In the genomic region with DNA sequence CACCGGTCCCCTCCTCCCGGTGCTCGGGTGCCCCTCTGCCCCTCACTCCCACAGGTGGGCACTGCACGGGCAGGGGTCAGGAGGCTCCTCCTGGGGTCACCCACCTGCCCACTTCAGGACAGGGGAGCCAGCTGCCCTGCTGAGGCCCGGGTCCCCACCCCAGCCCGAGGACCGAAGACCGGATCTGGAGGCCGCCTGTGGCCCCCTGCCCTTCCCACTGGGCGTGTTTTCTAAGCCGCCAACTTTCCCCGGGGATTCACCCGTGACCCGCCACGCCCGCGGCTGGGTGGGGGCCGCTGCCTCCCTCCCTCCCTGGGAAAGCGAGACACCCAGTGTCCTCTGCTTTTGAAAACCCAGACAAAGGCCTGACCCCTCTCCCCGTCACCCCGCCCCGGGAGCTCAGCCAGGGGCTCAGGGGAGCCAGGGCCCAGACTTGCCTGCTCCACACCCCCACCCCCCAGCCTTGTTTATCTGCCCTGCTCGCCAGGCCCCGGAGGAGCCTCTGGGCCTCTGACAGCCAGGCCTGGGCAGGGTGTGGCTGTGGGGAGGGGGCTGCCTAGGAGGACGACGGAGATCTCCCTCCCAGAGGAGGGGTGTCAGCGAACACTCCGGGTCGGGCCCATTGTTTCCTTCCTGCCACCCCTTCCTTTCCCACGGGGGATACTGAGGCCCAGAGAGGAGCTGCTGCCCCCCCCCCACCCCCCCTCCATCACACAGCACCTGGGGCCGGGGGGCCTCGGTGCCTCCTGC, we compare ENCODE assay signal across 11 cellular contexts. TPM values are rescaled to one million over a fixed set of nuclear protein-coding genes. Genes with fewer than 3 reads are reported as not detected.
DNase-seq lines count a peak whose midpoint lies in the region; ATAC-seq, FAIRE-seq and TF ChIP-seq lines count a peak whose summit lies in the region.
"Had no signal": no experiment of that assay in that cellular context is flagged by ENCODE, and none has a peak within 500 bp of the region (broad histone marks: within the 10 kb centered on the region; RNA-seq: fewer than 3 reads in every experiment).

No MANE protein-coding gene starts in this region.

- H3K27ac ChIP-seq in dorsolateral prefrontal cortex = peak overlapping the region; percentile 27 to 96 (median 88)
- no peak overlapping the region for H3K27ac ChIP-seq in HepG2 (ENCODE audit: extremely low read length, insufficient read depth, low read length)

- DNase-seq in HAP-1 (ENCODE audit: low spot score in 2 of 2) (peak in 1 of 2 experiments; percentile 45), dorsolateral prefrontal cortex (no peak), HepG2 (ENCODE audit: low spot score) (no peak), skeletal muscle cell (ENCODE audit: low read depth) (no peak)
- DNase-seq in activated CD4-positive, alpha-beta T cell treated with anti-CD3 and anti-CD28 coated beads, Interleukin-2, amount 10 ng/mL, durations not matched to agents 24 days and 14 days = no peak
- no peak for DNase-seq in stimulated activated CD4-positive, alpha-beta T cell treated with anti-CD3 and anti-CD28 coated beads, Interleukin-4, amount 100 ng/mL, for 24 hours
- DNase-seq: activated CD4-positive, alpha-beta T cell treated with anti-CD3 and anti-CD28 coated beads for 36 hours; central memory CD4-positive, alpha-beta T cell had no signal

- no peaks in the 10 kb centered on the region for H3K4me1 Mint-ChIP-seq in activated CD4-positive, alpha-beta T cell treated with anti-CD3 and anti-CD28 coated beads, Interleukin-2, amount 10 ng/mL, durations not matched to agents 24 days and 14 days
- H3K4me1 Mint-ChIP-seq: activated CD4-positive, alpha-beta T cell treated with anti-CD3 and anti-CD28 coated beads for 36 hours had no signal

- no peak; the same call in 2 of the 3 replicates for ATAC-seq in HepG2
- no peak for ATAC-seq in GM18909 (IDR thresholded peaks at IDR 0.05; ENCODE audit: poor library complexity, unreplicated experiment)
- no peak for ATAC-seq in GM19351 (IDR thresholded peaks at IDR 0.05; ENCODE audit: unreplicated experiment)
- ATAC-seq: activated CD4-positive, alpha-beta T cell treated with anti-CD3 and anti-CD28 coated beads for 36 hours had no signal

- H3K9me3 ChIP-seq in HAP-1 = no peaks in the 10 kb centered on the region
- no peaks in the 10 kb centered on the region for H3K9me3 ChIP-seq in HepG2 (ENCODE audit: low read length)

- no TSS peak for BruUV-seq in HepG2 (replicated peaks; lab: Mats Ljungman, UMichigan)

- H4K20me1 ChIP-seq in HepG2 (ENCODE audit: insufficient read depth, low read length) = no peaks in the 10 kb centered on the region

- POLR2A ChIA-PET in HepG2 (lab: Yijun Ruan, JAX) = interaction anchor here (0.6 kb wide), 1 partner anchor 693 kb away, joined by 3 read pairs; no protein-coding TSS in a partner anchor

- TF ChIP-seq CTCF in dorsolateral prefrontal cortex (IDR thresholded peaks at IDR 0.05 in 54 of 56, conservative IDR thresholded peaks at IDR 0.05 in 2 of 56; ENCODE audit: low read depth in 1 of 56, partially characterized antibody in 56 of 56) (no peak), HepG2 (CRISPR knock-in tag; IDR thresholded peaks at IDR 0.05) (no peak)

- peaks cover 24% of the 10 kb centered on the region for H3K27me3 Mint-ChIP-seq in activated CD4-positive, alpha-beta T cell treated with anti-CD3 and anti-CD28 coated beads, Interleukin-2, amount 10 ng/mL, durations not matched to agents 24 days and 14 days

- no peak for TF ChIP-seq RAD21 in HepG2 (CRISPR knock-in tag; IDR thresholded peaks at IDR 0.05)

- TF ChIP-seq POLR2A in HepG2 (IDR thresholded peaks at IDR 0.05; ENCODE audit: insufficient read depth in 1 of 2, low read depth in 2 of 2, low read length in 2 of 2) = no peak

- FAIRE-seq in HepG2 (lab: Jason Lieb, UNC) = no peak

- no peak overlapping the region for H3K4me3 Mint-ChIP-seq in activated CD4-positive, alpha-beta T cell treated with anti-CD3 and anti-CD28 coated beads, Interleukin-2, amount 10 ng/mL, durations not matched to agents 24 days and 14 days
- H3K4me3 Mint-ChIP-seq: activated CD4-positive, alpha-beta T cell treated with anti-CD3 and anti-CD28 coated beads for 36 hours had no signal

- no peak overlapping the region for H2AFZ ChIP-seq in HepG2 (ENCODE audit: low read length)

- TF ChIP-seq EP300 in HepG2 (IDR thresholded peaks at IDR 0.05; ENCODE audit: low read depth in 2 of 2, low read length in 2 of 2) (no peak), HepG2 (CRISPR knock-in tag; IDR thresholded peaks at IDR 0.05; ENCODE audit: borderline replicate concordance) (no peak)

- H3K79me2 ChIP-seq in HepG2 (ENCODE audit: insufficient read depth, low read length) = no peaks in the 10 kb centered on the region

- H3K36me3 ChIP-seq in HAP-1 (replicated peaks) (no peaks in the 10 kb centered on the region), HepG2 (replicated peaks in 1 of 2; ENCODE audit: control insufficient read depth in 1 of 2, insufficient read depth in 2 of 2, low read length in 2 of 2) (no peaks in the 10 kb centered on the region)

- H3K27ac Mint-ChIP-seq in activated CD4-positive, alpha-beta T cell treated with anti-CD3 and anti-CD28 coated beads, Interleukin-2, amount 10 ng/mL, durations not matched to agents 24 days and 14 days = no peak overlapping the region
- H3K27ac Mint-ChIP-seq: activated CD4-positive, alpha-beta T cell treated with anti-CD3 and anti-CD28 coated beads for 36 hours had no signal

- H3K4me3 ChIP-seq in HAP-1 (peak overlapping the region; percentile 54), dorsolateral prefrontal cortex (peak overlapping the region; percentile 41 to 83 (median 69)), HepG2 (replicated peaks in 1 of 3; ENCODE audit: insufficient read depth in 1 of 3, low read depth in 2 of 3, low read length in 3 of 3) (peak overlapping the region in 2 of 3 experiments; percentile 62 to 72; a peak in 3 of 6 replicates), skeletal muscle cell (ENCODE audit: low read depth, low read length) (peak overlapping the region; percentile 47)

- in situ Hi-C loops in HAP-1 (cut with MboI; ENCODE audit: low sequenced_read_pairs) (no loop called here), HepG2 (cut with HindIII; ENCODE audit: extremely low pct_ligation_motif_present, low pct_unique_long_range_greater_than_20kb) (no loop called here)

- H3K4me2 ChIP-seq in HepG2 (ENCODE audit: low read depth, low read length) = peak overlapping the region; percentile 53

- no peak overlapping the region for H3K9ac ChIP-seq in HepG2 (ENCODE audit: insufficient read depth, low read depth, low read length)

- no peaks in the 10 kb centered on the region for H3K36me3 Mint-ChIP-seq in activated CD4-positive, alpha-beta T cell treated with anti-CD3 and anti-CD28 coated beads, Interleukin-2, amount 10 ng/mL, durations not matched to agents 24 days and 14 days (ENCODE audit: low read depth)

- CTCF ChIA-PET in HepG2 (lab: Yijun Ruan, JAX; ENCODE audit: low intra/inter-chr PET ratio, low total read pairs) = no interaction called here

- H3K4me1 ChIP-seq in HAP-1 (peaks cover 10% of the 10 kb centered on the region), HepG2 (ENCODE audit: insufficient read depth, low read length) (peaks cover 47% of the 10 kb centered on the region)

- peaks cover under 1% of the 10 kb centered on the region for H3K9me3 Mint-ChIP-seq in activated CD4-positive, alpha-beta T cell treated with anti-CD3 and anti-CD28 coated beads, Interleukin-2, amount 10 ng/mL, durations not matched to agents 24 days and 14 days

- intact Hi-C loops in dorsolateral prefrontal cortex (cut with DNase I) = no loop called here
- intact Hi-C loops in HepG2 (cut with micrococcal nuclease; ENCODE audit: unreplicated experiment) = no loop called here
- intact Hi-C loops in activated CD4-positive, alpha-beta T cell treated with anti-CD3 and anti-CD28 coated beads, Interleukin-2, amount 10 ng/mL, durations not matched to agents 24 days and 14 days (cut with micrococcal nuclease) = no loop called here

- 42% methylated on average over 19 of the region's 32 CpGs for WGBS in HepG2 (ENCODE audit: low lambda C conversion rate)

- no peaks in the 10 kb centered on the region for H3K27me3 ChIP-seq in HAP-1 (ENCODE audit: low read depth)
- peaks cover 0 to 4% (median 0%) of the 10 kb centered on the region in 45 donors for H3K27me3 ChIP-seq in dorsolateral prefrontal cortex
- H3K27me3 ChIP-seq in HepG2 (ENCODE audit: control insufficient read depth in 1 of 2, insufficient read depth in 2 of 2, low read length in 2 of 2) = no peaks in the 10 kb centered on the region

RNA-seq across cellular contexts. Expression of a gene that starts 1.4 kb away (rescaled TPM):
- 100 to 1,000 TPM; 133 to 479 (median 272) TPM for total RNA-seq in dorsolateral prefrontal cortex
- total RNA-seq in HepG2 (2016; rRNA removed; fragmentation: Illumina TruSeq; extraction: Trizol) = 9.7 and 10.8 TPM in 2 replicates
- total RNA-seq in HepG2 (2016; cell fraction: cytosol; rRNA removed; fragmentation: Illumina TruSeq; extraction: Trizol; ENCODE audit: low read depth) = 8.3 and 10.1 TPM in 2 replicates
- total RNA-seq in HepG2 (2016; cell fraction: insoluble cytoplasmic fraction; rRNA removed; fragmentation: Illumina TruSeq; extraction: Trizol) = 6.4 and 11.8 TPM in 2 replicates
- total RNA-seq in HepG2 (2016; cell fraction: membrane; rRNA removed; fragmentation: Illumina TruSeq; extraction: Trizol) = 16.6 and 19.9 TPM in 2 replicates
- total RNA-seq in HepG2 (2016; cell fraction: nucleus; rRNA removed; fragmentation: Illumina TruSeq; extraction: Trizol) = 6.7 and 6.9 TPM in 2 replicates
- polyA plus RNA-seq in HepG2 (2011; rRNA removed) = 4.0 and 5.4 TPM in 2 replicates
- polyA plus RNA-seq in HepG2 (2011; cell fraction: cytosol; rRNA removed) = 3.7 and 4.7 TPM in 2 replicates
- 6.0 and 7.8 TPM in 2 replicates for polyA plus RNA-seq in HepG2 (2011; cell fraction: nucleus; rRNA removed)
- polyA plus RNA-seq in HepG2 (2012) = 12.4 and 19.1 TPM in 2 replicates
- polyA plus RNA-seq in HepG2 (2016; cell fraction: cytosol; fragmentation: Illumina TruSeq; extraction: Trizol; ENCODE audit: low read depth) = 9.4 and 11.9 TPM in 2 replicates
- polyA plus RNA-seq in HepG2 (2016; cell fraction: insoluble cytoplasmic fraction; fragmentation: Illumina TruSeq; extraction: Trizol; ENCODE audit: low read depth) = 15.1 and 19.3 TPM in 2 replicates
- 19.1 and 21.1 TPM in 2 replicates for polyA plus RNA-seq in HepG2 (2016; cell fraction: membrane; fragmentation: Illumina TruSeq; extraction: Trizol; ENCODE audit: low read depth)
- 18.9 and 19.6 TPM in 2 replicates for polyA plus RNA-seq in HepG2 (2016; cell fraction: nucleus; fragmentation: Illumina TruSeq; extraction: Trizol; ENCODE audit: insufficient read depth, low read depth)
- polyA minus RNA-seq in HepG2 (2011; rRNA and poly(A)+ RNA removed; ENCODE audit: low replicate concordance) = 1.1 and 5.2 TPM in 2 replicates
- polyA minus RNA-seq in HepG2 (2011; cell fraction: cytosol; rRNA and poly(A)+ RNA removed) = 5.4 and 5.6 TPM in 2 replicates
- polyA minus RNA-seq in HepG2 (2011; cell fraction: nucleus; rRNA and poly(A)+ RNA removed) = 2.2 TPM in 2 replicates
- 0.24 TPM in 1 of 2 replicates, not detected in the other for total RNA-seq in activated CD4-positive, alpha-beta T cell treated with anti-CD3 and anti-CD28 coated beads, Interleukin-2, amount 10 ng/mL, durations not matched to agents 24 days and 14 days

RNA-seq across cellular contexts. Expression of a gene that starts 14.9 kb away (rescaled TPM):
- total RNA-seq in dorsolateral prefrontal cortex = under 1 TPM in 1 of 120 experiments, not detected in 119; 0.50 TPM
- total RNA-seq in HepG2 (2016; rRNA removed; fragmentation: Illumina TruSeq; extraction: Trizol) = not detected in 2 replicates
- total RNA-seq in HepG2 (2016; cell fraction: cytosol; rRNA removed; fragmentation: Illumina TruSeq; extraction: Trizol; ENCODE audit: low read depth) = not detected in 2 replicates
- not detected in 2 replicates for total RNA-seq in HepG2 (2016; cell fraction: insoluble cytoplasmic fraction; rRNA removed; fragmentation: Illumina TruSeq; extraction: Trizol)
- not detected in 2 replicates for total RNA-seq in HepG2 (2016; cell fraction: membrane; rRNA removed; fragmentation: Illumina TruSeq; extraction: Trizol)
- not detected in 2 replicates for total RNA-seq in HepG2 (2016; cell fraction: nucleus; rRNA removed; fragmentation: Illumina TruSeq; extraction: Trizol)
- polyA plus RNA-seq in HepG2 (2011; rRNA removed) = 0.12 and 0.20 TPM in 2 replicates
- 0.10 and 0.20 TPM in 2 replicates for polyA plus RNA-seq in HepG2 (2011; cell fraction: cytosol; rRNA removed)
- polyA plus RNA-seq in HepG2 (2011; cell fraction: nucleus; rRNA removed) = not detected in 2 replicates
- polyA plus RNA-seq in HepG2 (2012) = 0.13 and 0.16 TPM in 2 replicates
- not detected in 2 replicates for polyA plus RNA-seq in HepG2 (2016; cell fraction: cytosol; fragmentation: Illumina TruSeq; extraction: Trizol; ENCODE audit: low read depth)
- not detected in 2 replicates for polyA plus RNA-seq in HepG2 (2016; cell fraction: insoluble cytoplasmic fraction; fragmentation: Illumina TruSeq; extraction: Trizol; ENCODE audit: low read depth)
- polyA plus RNA-seq in HepG2 (2016; cell fraction: membrane; fragmentation: Illumina TruSeq; extraction: Trizol; ENCODE audit: low read depth) = not detected in 2 replicates
- not detected in 2 replicates for polyA plus RNA-seq in HepG2 (2016; cell fraction: nucleus; fragmentation: Illumina TruSeq; extraction: Trizol; ENCODE audit: insufficient read depth, low read depth)
- not detected in 2 replicates for polyA minus RNA-seq in HepG2 (2011; rRNA and poly(A)+ RNA removed; ENCODE audit: low replicate concordance)
- polyA minus RNA-seq in HepG2 (2011; cell fraction: cytosol; rRNA and poly(A)+ RNA removed) = not detected in 2 replicates
- not detected in 2 replicates for polyA minus RNA-seq in HepG2 (2011; cell fraction: nucleus; rRNA and poly(A)+ RNA removed)
- total RNA-seq in activated CD4-positive, alpha-beta T cell treated with anti-CD3 and anti-CD28 coated beads, Interleukin-2, amount 10 ng/mL, durations not matched to agents 24 days and 14 days = not detected in 2 replicates
- total RNA-seq: activated CD4-positive, alpha-beta T cell treated with anti-CD3 and anti-CD28 coated beads for 36 hours; OCI-LY7 had no signal

RNA-seq across cellular contexts. Expression of a gene that starts 33.9 kb away (rescaled TPM):
- 10 to 100 TPM in 118 of 120 experiments, 1 to 10 TPM in 2; 9.3 to 35.4 (median 18.1) TPM for total RNA-seq in dorsolateral prefrontal cortex
- 5.8 and 13.5 TPM in 2 replicates for total RNA-seq in HepG2 (2016; rRNA removed; fragmentation: Illumina TruSeq; extraction: Trizol)
- 3.3 and 3.8 TPM in 2 replicates for total RNA-seq in HepG2 (2016; cell fraction: cytosol; rRNA removed; fragmentation: Illumina TruSeq; extraction: Trizol; ENCODE audit: low read depth)
- 4.6 and 14.2 TPM in 2 replicates for total RNA-seq in HepG2 (2016; cell fraction: insoluble cytoplasmic fraction; rRNA removed; fragmentation: Illumina TruSeq; extraction: Trizol)
- 7.0 and 8.2 TPM in 2 replicates for total RNA-seq in HepG2 (2016; cell fraction: membrane; rRNA removed; fragmentation: Illumina TruSeq; extraction: Trizol)
- 11.9 and 15.2 TPM in 2 replicates for total RNA-seq in HepG2 (2016; cell fraction: nucleus; rRNA removed; fragmentation: Illumina TruSeq; extraction: Trizol)
- polyA plus RNA-seq in HepG2 (2011; rRNA removed) = 15.6 and 30.9 TPM in 2 replicates
- 24.5 and 32.7 TPM in 2 replicates for polyA plus RNA-seq in HepG2 (2011; cell fraction: cytosol; rRNA removed)
- 151 and 166 TPM in 2 replicates for polyA plus RNA-seq in HepG2 (2011; cell fraction: nucleus; rRNA removed)
- polyA plus RNA-seq in HepG2 (2012) = 19.0 and 28.0 TPM in 2 replicates
- 3.1 and 4.0 TPM in 2 replicates for polyA plus RNA-seq in HepG2 (2016; cell fraction: cytosol; fragmentation: Illumina TruSeq; extraction: Trizol; ENCODE audit: low read depth)
- polyA plus RNA-seq in HepG2 (2016; cell fraction: insoluble cytoplasmic fraction; fragmentation: Illumina TruSeq; extraction: Trizol; ENCODE audit: low read depth) = 6.4 and 7.0 TPM in 2 replicates
- polyA plus RNA-seq in HepG2 (2016; cell fraction: membrane; fragmentation: Illumina TruSeq; extraction: Trizol; ENCODE audit: low read depth) = 5.8 and 6.2 TPM in 2 replicates
- 30.9 and 40.0 TPM in 2 replicates for polyA plus RNA-seq in HepG2 (2016; cell fraction: nucleus; fragmentation: Illumina TruSeq; extraction: Trizol; ENCODE audit: insufficient read depth, low read depth)
- 28.2 and 70.2 TPM in 2 replicates for polyA minus RNA-seq in HepG2 (2011; rRNA and poly(A)+ RNA removed; ENCODE audit: low replicate concordance)
- polyA minus RNA-seq in HepG2 (2011; cell fraction: cytosol; rRNA and poly(A)+ RNA removed) = 10.6 and 21.0 TPM in 2 replicates
- 6.8 and 7.9 TPM in 2 replicates for polyA minus RNA-seq in HepG2 (2011; cell fraction: nucleus; rRNA and poly(A)+ RNA removed)
- total RNA-seq in activated CD4-positive, alpha-beta T cell treated with anti-CD3 and anti-CD28 coated beads, Interleukin-2, amount 10 ng/mL, durations not matched to agents 24 days and 14 days = 7.2 and 7.7 TPM in 2 replicates

RNA-seq across cellular contexts. Expression of a gene that starts 40.8 kb away (rescaled TPM):
- total RNA-seq in dorsolateral prefrontal cortex (1 to 10 TPM in 3 of 120 experiments, under 1 TPM in 60, not detected in 57; 0.15 to 1.5 (median 0.35) TPM), HepG2 (2016; rRNA removed; fragmentation: Illumina TruSeq; extraction: Trizol) (1.1 and 1.3 TPM in 2 replicates)
- 0.30 and 0.35 TPM in 2 replicates for total RNA-seq in HepG2 (2016; cell fraction: cytosol; rRNA removed; fragmentation: Illumina TruSeq; extraction: Trizol; ENCODE audit: low read depth)
- total RNA-seq in HepG2 (2016; cell fraction: insoluble cytoplasmic fraction; rRNA removed; fragmentation: Illumina TruSeq; extraction: Trizol) = 0.77 and 1.3 TPM in 2 replicates
- 0.77 and 0.96 TPM in 2 replicates for total RNA-seq in HepG2 (2016; cell fraction: membrane; rRNA removed; fragmentation: Illumina TruSeq; extraction: Trizol)
- total RNA-seq in HepG2 (2016; cell fraction: nucleus; rRNA removed; fragmentation: Illumina TruSeq; extraction: Trizol) = 0.78 and 0.99 TPM in 2 replicates
- 0.67 and 0.71 TPM in 2 replicates for polyA plus RNA-seq in HepG2 (2011; rRNA removed)
- 0.53 and 0.71 TPM in 2 replicates for polyA plus RNA-seq in HepG2 (2011; cell fraction: cytosol; rRNA removed)
- polyA plus RNA-seq in HepG2 (2011; cell fraction: nucleus; rRNA removed) = 0.81 and 0.85 TPM in 2 replicates
- 2.1 and 3.1 TPM in 2 replicates for polyA plus RNA-seq in HepG2 (2012)
- polyA plus RNA-seq in HepG2 (2016; cell fraction: cytosol; fragmentation: Illumina TruSeq; extraction: Trizol; ENCODE audit: low read depth) = 0.23 and 0.32 TPM in 2 replicates
- 1.2 and 1.5 TPM in 2 replicates for polyA plus RNA-seq in HepG2 (2016; cell fraction: insoluble cytoplasmic fraction; fragmentation: Illumina TruSeq; extraction: Trizol; ENCODE audit: low read depth)
- 0.40 and 0.79 TPM in 2 replicates for polyA plus RNA-seq in HepG2 (2016; cell fraction: membrane; fragmentation: Illumina TruSeq; extraction: Trizol; ENCODE audit: low read depth)
- polyA plus RNA-seq in HepG2 (2016; cell fraction: nucleus; fragmentation: Illumina TruSeq; extraction: Trizol; ENCODE audit: insufficient read depth, low read depth) = 1.2 and 1.6 TPM in 2 replicates
- polyA minus RNA-seq in HepG2 (2011; rRNA and poly(A)+ RNA removed; ENCODE audit: low replicate concordance) = 1.2 and 37.0 TPM in 2 replicates
- polyA minus RNA-seq in HepG2 (2011; cell fraction: cytosol; rRNA and poly(A)+ RNA removed) = 0.62 and 0.99 TPM in 2 replicates
- 0.37 and 0.39 TPM in 2 replicates for polyA minus RNA-seq in HepG2 (2011; cell fraction: nucleus; rRNA and poly(A)+ RNA removed)
- total RNA-seq in activated CD4-positive, alpha-beta T cell treated with anti-CD3 and anti-CD28 coated beads, Interleukin-2, amount 10 ng/mL, durations not matched to agents 24 days and 14 days = not detected in 2 replicates

RNA-seq across cellular contexts. Expression of a gene that starts 47.1 kb away (rescaled TPM):
- total RNA-seq in dorsolateral prefrontal cortex (10 to 100 TPM; 22.4 to 58.2 (median 41.2) TPM), HepG2 (2016; rRNA removed; fragmentation: Illumina TruSeq; extraction: Trizol) (18.5 and 34.0 TPM in 2 replicates)
- total RNA-seq in HepG2 (2016; cell fraction: cytosol; rRNA removed; fragmentation: Illumina TruSeq; extraction: Trizol; ENCODE audit: low read depth) = 60.7 and 62.9 TPM in 2 replicates
- 14.0 and 32.5 TPM in 2 replicates for total RNA-seq in HepG2 (2016; cell fraction: insoluble cytoplasmic fraction; rRNA removed; fragmentation: Illumina TruSeq; extraction: Trizol)
- 51.8 and 70.5 TPM in 2 replicates for total RNA-seq in HepG2 (2016; cell fraction: membrane; rRNA removed; fragmentation: Illumina TruSeq; extraction: Trizol)
- 20.4 and 26.7 TPM in 2 replicates for total RNA-seq in HepG2 (2016; cell fraction: nucleus; rRNA removed; fragmentation: Illumina TruSeq; extraction: Trizol)
- 23.2 and 24.6 TPM in 2 replicates for polyA plus RNA-seq in HepG2 (2011; rRNA removed)
- 21.4 and 33.6 TPM in 2 replicates for polyA plus RNA-seq in HepG2 (2011; cell fraction: cytosol; rRNA removed)
- 96.9 and 98.7 TPM in 2 replicates for polyA plus RNA-seq in HepG2 (2011; cell fraction: nucleus; rRNA removed)
- polyA plus RNA-seq in HepG2 (2012) = 47.4 and 51.2 TPM in 2 replicates
- polyA plus RNA-seq in HepG2 (2016; cell fraction: cytosol; fragmentation: Illumina TruSeq; extraction: Trizol; ENCODE audit: low read depth) = 83.7 and 90.8 TPM in 2 replicates
- 29.9 and 39.9 TPM in 2 replicates for polyA plus RNA-seq in HepG2 (2016; cell fraction: insoluble cytoplasmic fraction; fragmentation: Illumina TruSeq; extraction: Trizol; ENCODE audit: low read depth)
- polyA plus RNA-seq in HepG2 (2016; cell fraction: membrane; fragmentation: Illumina TruSeq; extraction: Trizol; ENCODE audit: low read depth) = 79.7 and 88.6 TPM in 2 replicates
- polyA plus RNA-seq in HepG2 (2016; cell fraction: nucleus; fragmentation: Illumina TruSeq; extraction: Trizol; ENCODE audit: insufficient read depth, low read depth) = 75.9 and 77.0 TPM in 2 replicates
- polyA minus RNA-seq in HepG2 (2011; rRNA and poly(A)+ RNA removed; ENCODE audit: low replicate concordance) = 10.7 and 26.6 TPM in 2 replicates
- polyA minus RNA-seq in HepG2 (2011; cell fraction: cytosol; rRNA and poly(A)+ RNA removed) = 18.3 and 21.9 TPM in 2 replicates
- polyA minus RNA-seq in HepG2 (2011; cell fraction: nucleus; rRNA and poly(A)+ RNA removed) = 28.0 and 36.3 TPM in 2 replicates
- total RNA-seq in activated CD4-positive, alpha-beta T cell treated with anti-CD3 and anti-CD28 coated beads, Interleukin-2, amount 10 ng/mL, durations not matched to agents 24 days and 14 days = 109 and 110 TPM in 2 replicates

Comparison
In these comparisons a context has a peak if more than half of its experiments do, and no peak if none do; other contexts are left out.
1. RNA of a gene that starts 1.4 kb away (total RNA-seq): 133 to 479 TPM in dorsolateral prefrontal cortex; 6.4 to 19.9 TPM in HepG2 and 0.24 TPM in activated CD4-positive, alpha-beta T cell treated with anti-CD3 and anti-CD28 coated beads, Interleukin-2, amount 10 ng/mL, durations not matched to agents 24 days and 14 days; every median in the first group is over 4 times any median in the second.
2. Peak in every context shown above with its lines, with median percentiles within 50 percentile points of each other: H3K4me3 ChIP-seq.